14 cellular contexts compared by ENCODE assay signal in genomic region chr20:536426-537012, GRCh38. TPM values are rescaled to one million over a fixed set of nuclear protein-coding genes. Genes with fewer than 3 reads are reported as not detected.
A peak's percentile ranks its signal among the peaks of the same experiment; 100 is the strongest.
DNase-seq lines count a peak whose midpoint lies in the region; ATAC-seq and TF ChIP-seq lines count a peak whose summit lies in the region.
"Had no signal": no experiment of that assay in that cellular context is flagged by ENCODE, and none has a peak within 500 bp of the region (broad histone marks: within the 10 kb centered on the region; RNA-seq: fewer than 3 reads in every experiment).

No MANE protein-coding gene starts in this region.

- intact Hi-C loops in body of pancreas (cut with DNase I), result no loop called here

- H3K4me3 ChIP-seq in ACC112 (ENCODE audit: low read depth, low read length) (peak overlapping the region; percentile 22; the same call in 1 of the 2 replicates), body of pancreas (no peak overlapping the region), mucosa of stomach (ENCODE audit: low read length) (peak overlapping the region; percentile 47)
- H3K4me3 ChIP-seq: heart right ventricle, psoas muscle had no signal

- WGBS in body of pancreas, 2 donors, result 23% methylated on average over 7 of the region's 7 CpGs

- DNase-seq in HUDEP-2 (lab: John Stamatoyannopoulos, UW; ENCODE audit: unreplicated experiment in 76 of 76), result peak in 47 of 76 experiments; percentile 3 to 67 (median 20)
- no peak for DNase-seq in body of pancreas
- DNase-seq in effector CD8-positive, alpha-beta T cell (lab: John Stamatoyannopoulos, UW), result no peak
- no peak for DNase-seq in midbrain (lab: John Stamatoyannopoulos, UW)
- no peak for DNase-seq in activated effector memory CD4-positive, alpha-beta T cell treated with Interleukin-2 at 50 U/mL for 16 hours
- DNase-seq in stimulated activated naive CD4-positive, alpha-beta T cell (lab: John Stamatoyannopoulos, UW), result no peak
- DNase-seq: activated T-cell treated with anti-CD3 and anti-CD28 coated beads for 4 hours, cerebellar nuclear complex, DMS 273 treated with DMSO at 0.1 percent for 48 hours, heart right ventricle, NCI-H82, psoas muscle had no signal

- TF ChIP-seq CTCF in body of pancreas (IDR thresholded peaks at IDR 0.05), result no peak

- no peak for ATAC-seq in body of pancreas

- no peak overlapping the region for H3K27ac ChIP-seq in ACC112 (ENCODE audit: low read depth, low read length)
- peak overlapping the region in 3 of 4 donors; percentile 1 to 63 (median 57) for H3K27ac ChIP-seq in body of pancreas
- H3K27ac ChIP-seq: heart right ventricle, psoas muscle had no signal

- H2AFZ ChIP-seq in ACC112 (ENCODE audit: low read length, unreplicated experiment), result no peak overlapping the region

- no peaks in the 10 kb centered on the region for H3K9me3 ChIP-seq in body of pancreas
- H3K9me3 ChIP-seq in mucosa of stomach (ENCODE audit: control insufficient read depth, low read length), result no peaks in the 10 kb centered on the region

- H3K4me1 ChIP-seq in ACC112 (ENCODE audit: control insufficient read depth, insufficient read depth, low read length, unreplicated experiment) (peaks cover 43% of the 10 kb centered on the region), body of pancreas (peaks cover 83% of the 10 kb centered on the region), mucosa of stomach (ENCODE audit: control insufficient read depth, insufficient read depth, low read length) (peaks cover 58% of the 10 kb centered on the region)

- no peak for TF ChIP-seq POLR2A in body of pancreas (IDR thresholded peaks at IDR 0.05)

- H3K79me2 ChIP-seq in ACC112 (ENCODE audit: control insufficient read depth, insufficient read depth, low read length, unreplicated experiment), result peaks cover 98% of the 10 kb centered on the region

- H3K36me3 ChIP-seq in ACC112 (ENCODE audit: insufficient read depth, low read length) (peaks cover 12% of the 10 kb centered on the region), body of pancreas (replicated peaks in 1 of 2; ENCODE audit: insufficient read depth in 1 of 2, low read depth in 2 of 2) (no peaks in the 10 kb centered on the region), mucosa of stomach (ENCODE audit: control insufficient read depth, insufficient read depth, low read length) (no peaks in the 10 kb centered on the region)

- H3K9ac ChIP-seq in mucosa of stomach (ENCODE audit: low read length), result peak overlapping the region; percentile 65

- H3K27me3 ChIP-seq in ACC112 (ENCODE audit: insufficient read depth, low read length), result no peaks in the 10 kb centered on the region
- no peaks in the 10 kb centered on the region for H3K27me3 ChIP-seq in body of pancreas
- no peaks in the 10 kb centered on the region for H3K27me3 ChIP-seq in mucosa of stomach (ENCODE audit: control insufficient read depth, insufficient read depth, low read length)
- H3K27me3 ChIP-seq: heart right ventricle had no signal

RNA-seq across cellular contexts. Expression of gene CSNK2A1, which starts 7.1 kb away (rescaled TPM):
- 10 to 100 TPM; 40.5 to 52.7 TPM for total RNA-seq in body of pancreas

Comparison
In these comparisons a context has a peak if more than half of its experiments do, and no peak if none do; other contexts are left out.
1. H3K4me3 ChIP-seq: peak in ACC112 (single experiment) and mucosa of stomach (single experiment); none in body of pancreas (0 of 2).
2. DNase-seq: peak in HUDEP-2 (47 of 76); none in body of pancreas (0 of 4), effector CD8-positive, alpha-beta T cell (single experiment), midbrain (single experiment), activated effector memory CD4-positive, alpha-beta T cell treated with Interleukin-2 at 50 U/mL for 16 hours (single experiment) and stimulated activated naive CD4-positive, alpha-beta T cell (0 of 6).